12 cellular contexts compared by ENCODE assay signal in genomic region chr2:43273477-43273876, GRCh38. TPM values are rescaled to one million over a fixed set of nuclear protein-coding genes. Genes with fewer than 3 reads are reported as not detected.
DNase-seq lines count a peak whose midpoint lies in the region; ATAC-seq and TF ChIP-seq lines count a peak whose summit lies in the region.
"Had no signal": no experiment of that assay in that cellular context is flagged by ENCODE, and none has a peak within 500 bp of the region (broad histone marks: within the 10 kb centered on the region; RNA-seq: fewer than 3 reads in every experiment).

No MANE protein-coding gene starts in this region.

- H3K9me3 ChIP-seq in muscle layer of colon (ENCODE audit: low read length) = no peaks in the 10 kb centered on the region
- H3K9me3 ChIP-seq in effector memory CD4-positive, alpha-beta T cell (ENCODE audit: control insufficient read depth, low read length) = no peaks in the 10 kb centered on the region
- H3K9me3 ChIP-seq: esophagus squamous epithelium had no signal

- DNase-seq in AG08395 (ENCODE audit: low spot score) (peak; percentile 62), activated B cell treated with CpG ODN at 0.5 μM for 24 hours (no peak), cerebellar nuclear complex (lab: John Stamatoyannopoulos, UW) (no peak), NOMO-1 treated with dmso at 0.1 percent for 144 hours (lab: John Stamatoyannopoulos, UW; ENCODE audit: unreplicated experiment) (no peak), OCI-M2 (lab: John Stamatoyannopoulos, UW; ENCODE audit: unreplicated experiment) (no peak)
- DNase-seq in effector memory CD4-positive, alpha-beta T cell = no peak
- DNase-seq: activated gamma-delta T cell treated with Interleukin-2 at 50 U/mL for 16 hours, esophagus squamous epithelium, left cardiac atrium, NCI-H526 treated with DMSO at 0.1 percent for 48 hours had no signal

- intact Hi-C loops in activated B cell treated with CpG ODN at 0.5 μM for 24 hours (cut with micrococcal nuclease) = no loop called here

- POLR2A ChIA-PET in activated B cell treated with CpG ODN at 0.5 μM for 24 hours (lab: Charles Lee) = no interaction called here

- CTCF ChIA-PET in activated B cell treated with CpG ODN at 0.5 μM for 24 hours (lab: Charles Lee) = no interaction called here

- ATAC-seq in GM18520 (IDR thresholded peaks at IDR 0.05; ENCODE audit: unreplicated experiment) (peak; percentile 65), activated B cell treated with CpG ODN at 0.5 μM for 24 hours (ENCODE audit: low read depth) (peak; percentile 21)

- H3K4me1 ChIP-seq in muscle layer of colon (ENCODE audit: insufficient read depth, low read length) = peaks cover 58% of the 10 kb centered on the region
- no peaks in the 10 kb centered on the region for H3K4me1 ChIP-seq in effector memory CD4-positive, alpha-beta T cell (ENCODE audit: control insufficient read depth, insufficient read depth, low read length, poor library complexity, severe bottlenecking)

- H3K36me3 Mint-ChIP-seq in activated B cell treated with CpG ODN at 0.5 μM for 24 hours (ENCODE audit: low read depth) = peaks cover 78% of the 10 kb centered on the region

- H3K4me3 Mint-ChIP-seq in activated B cell treated with CpG ODN at 0.5 μM for 24 hours = no peak overlapping the region

- no peak for TF ChIP-seq CTCF in activated B cell treated with CpG ODN at 0.5 μM for 24 hours (IDR thresholded peaks at IDR 0.05)

- H3K27ac ChIP-seq in muscle layer of colon (ENCODE audit: low read depth, low read length) = peak overlapping the region; percentile 27
- H3K27ac ChIP-seq in effector memory CD4-positive, alpha-beta T cell (ENCODE audit: insufficient read depth, low read length, poor library complexity, severe bottlenecking) = no peak overlapping the region

- H3K9me3 Mint-ChIP-seq in activated B cell treated with CpG ODN at 0.5 μM for 24 hours = no peaks in the 10 kb centered on the region

- no peaks in the 10 kb centered on the region for H3K27me3 ChIP-seq in muscle layer of colon (ENCODE audit: control insufficient read depth in 1 of 2, insufficient read depth in 2 of 2, low read length in 2 of 2)
- H3K27me3 ChIP-seq in effector memory CD4-positive, alpha-beta T cell (replicated peaks; ENCODE audit: control insufficient read depth, insufficient read depth, low read length, poor library complexity, severe bottlenecking) = no peaks in the 10 kb centered on the region
- H3K27me3 ChIP-seq: esophagus squamous epithelium had no signal

- H3K4me3 ChIP-seq in muscle layer of colon (ENCODE audit: low read depth in 1 of 2, low read length in 2 of 2) = no peak overlapping the region
- no peak overlapping the region for H3K4me3 ChIP-seq in effector memory CD4-positive, alpha-beta T cell (ENCODE audit: insufficient read depth, low read depth, low read length, poor library complexity, severe bottlenecking)
- H3K4me3 ChIP-seq: esophagus squamous epithelium had no signal

- no peak overlapping the region for H3K9ac ChIP-seq in muscle layer of colon (ENCODE audit: low read length)

- no peaks in the 10 kb centered on the region for H3K4me1 Mint-ChIP-seq in activated B cell treated with CpG ODN at 0.5 μM for 24 hours

- no peaks in the 10 kb centered on the region for H3K27me3 Mint-ChIP-seq in activated B cell treated with CpG ODN at 0.5 μM for 24 hours

- no peaks in the 10 kb centered on the region for H3K36me3 ChIP-seq in muscle layer of colon (ENCODE audit: insufficient read depth, low read length)
- H3K36me3 ChIP-seq in effector memory CD4-positive, alpha-beta T cell (ENCODE audit: control insufficient read depth, insufficient read depth, low read length) = peaks cover 28% of the 10 kb centered on the region

- H3K27ac Mint-ChIP-seq in activated B cell treated with CpG ODN at 0.5 μM for 24 hours = no peak overlapping the region

RNA-seq across cellular contexts. Expression of gene ZFP36L2, which starts 47.1 kb away (rescaled TPM):
- total RNA-seq in activated B cell treated with CpG ODN at 0.5 μM for 24 hours = 56.7 and 62.1 TPM in 2 replicates
